ENCODE assay signal across 8 cellular contexts in the genomic region with DNA sequence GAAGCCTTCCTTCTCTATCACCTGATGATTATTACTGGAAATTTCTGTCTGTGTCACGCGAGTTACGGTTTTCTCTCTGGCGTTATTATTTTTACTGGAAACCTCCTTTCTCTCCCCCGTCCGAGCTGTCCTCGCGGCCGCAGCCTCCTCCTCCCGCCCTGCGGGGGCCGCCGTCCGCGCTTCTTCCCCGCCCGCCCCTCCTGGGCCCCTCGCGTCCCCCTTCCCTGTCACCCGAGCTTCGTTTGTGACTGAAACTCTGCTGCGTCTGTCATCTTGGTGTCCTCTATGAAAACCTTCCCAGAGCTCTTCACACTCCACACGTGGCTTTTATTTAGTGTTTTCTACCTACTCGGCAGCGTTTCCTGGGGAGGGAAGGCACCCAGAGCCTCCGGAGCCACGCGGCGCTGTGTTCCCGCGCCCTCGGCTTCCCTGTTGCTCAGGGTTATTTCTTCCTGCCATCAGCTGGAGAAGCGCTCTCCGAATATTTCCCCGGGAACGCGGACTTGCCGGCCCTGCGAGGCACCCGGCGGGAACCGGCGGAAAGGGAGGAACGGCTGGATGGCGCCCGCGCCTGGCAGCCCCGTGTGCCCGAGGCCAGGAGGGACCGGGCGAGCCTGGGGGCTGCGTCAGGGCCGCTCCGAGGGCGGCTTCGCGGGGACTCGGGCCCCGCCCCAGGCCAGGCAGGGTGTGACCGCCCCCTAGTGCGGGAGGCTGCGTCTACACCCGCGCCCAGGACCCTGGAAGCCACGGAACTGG. TPM values are rescaled to one million over a fixed set of nuclear protein-coding genes. Genes with fewer than 3 reads are reported as not detected.
DNase-seq lines count a peak whose midpoint lies in the region; ATAC-seq and TF ChIP-seq lines count a peak whose summit lies in the region.

No MANE protein-coding gene starts in this region.

- ATAC-seq in mucosa of descending colon, result peak; percentile 63
- ATAC-seq in GM21390 (IDR thresholded peaks at IDR 0.05; ENCODE audit: unreplicated experiment), result no peak

- WGBS in urinary bladder, result 5% methylated on average over 65 of the region's 65 CpGs

- no peak for DNase-seq in BJ (ENCODE audit: low read depth)
- peak; percentile 34 for DNase-seq in RWPE1 (ENCODE audit: low spot score)
- DNase-seq in epithelial cell of proximal tubule (ENCODE audit: low read depth), result no peak
- peak in 2 of 3 donors; percentile 25 to 39 for DNase-seq in mucosa of descending colon
- DNase-seq in NCI-H226, result no peak
- no peak for DNase-seq in NCI-H510A (lab: John Stamatoyannopoulos, UW)

- peak overlapping the region; percentile 34 for H3K4me3 ChIP-seq in BJ (ENCODE audit: low read depth, low read length)
- peak overlapping the region; percentile 41 for H3K4me3 ChIP-seq in epithelial cell of proximal tubule (ENCODE audit: low read depth, low read length)
- no peak overlapping the region for H3K4me3 ChIP-seq in mucosa of descending colon
- peak overlapping the region; percentile 23 for H3K4me3 ChIP-seq in urinary bladder (ENCODE audit: low read depth, low read length)

- no peaks in the 10 kb centered on the region for H3K9me3 ChIP-seq in mucosa of descending colon

- H3K4me1 ChIP-seq in mucosa of descending colon (ENCODE audit: low read depth) (peaks cover 10% of the 10 kb centered on the region), urinary bladder (ENCODE audit: insufficient read depth) (no peaks in the 10 kb centered on the region)

- peak; percentile 44 for TF ChIP-seq CTCF in BJ (IDR thresholded peaks at IDR 0.05; ENCODE audit: insufficient read depth, low read depth, low read length)
- peak; percentile 28; the same call in 1 of the 2 replicates for TF ChIP-seq CTCF in RWPE1 (conservative IDR thresholded peaks at IDR 0.05; ENCODE audit: low read depth)
- peak; percentile 24 for TF ChIP-seq CTCF in epithelial cell of proximal tubule (conservative IDR thresholded peaks at IDR 0.05; ENCODE audit: low read depth, low read length)
- no peak for TF ChIP-seq CTCF in mucosa of descending colon (IDR thresholded peaks at IDR 0.05)

- POLR2A ChIA-PET in BJ (lab: Charles Lee), result interaction anchor here (0.7 kb wide), 1 partner anchor 639 kb away, joined by 17 read pairs; no protein-coding TSS in a partner anchor
- POLR2A ChIA-PET in RWPE1 (lab: Yijun Ruan, JAX; ENCODE audit: low non-redundant PET), result no interaction called here

- no peak overlapping the region for H3K27ac ChIP-seq in RWPE1
- no peak overlapping the region for H3K27ac ChIP-seq in urinary bladder (ENCODE audit: low read depth)

- H3K27me3 ChIP-seq in BJ (ENCODE audit: control insufficient read depth, insufficient read depth, low read length), result peaks cover 3% of the 10 kb centered on the region

- CTCF ChIA-PET in BJ (lab: Yijun Ruan, JAX) (interaction anchor here (0.9 to 5.3 kb wide), 5 partner anchors 30 to 718 kb away, joined by 3 to 54 read pairs (median 5); no protein-coding TSS in a partner anchor), RWPE1 (lab: Yijun Ruan, JAX) (interaction anchor here (0.6 to 0.7 kb wide), 3 partner anchors 14 to 209 kb away, joined by 3 to 5 read pairs (median 4); no protein-coding TSS in a partner anchor)

- H3K36me3 ChIP-seq in BJ (ENCODE audit: control insufficient read depth, insufficient read depth, low read length) (no peaks in the 10 kb centered on the region; the same call in none of the 2 replicates), mucosa of descending colon (ENCODE audit: low read depth) (no peaks in the 10 kb centered on the region), urinary bladder (ENCODE audit: insufficient read depth) (no peaks in the 10 kb centered on the region)

- intact Hi-C loops in mucosa of descending colon (cut with DNase I, micrococcal nuclease), result loop anchor here in 1 of 2 donors (10.0 kb wide), 2 partner anchors 78 to 238 kb away; a partner anchor contains a TSS

RNA-seq across cellular contexts. Expression of a gene that starts 33.9 kb away (rescaled TPM):
- polyA plus RNA-seq in BJ (2011; rRNA removed) (20.4 and 23.1 TPM in 2 replicates), urinary bladder (1.6 TPM)
- polyA minus RNA-seq in BJ (2011; rRNA and poly(A)+ RNA removed), result 7.9 and 9.4 TPM in 2 replicates
- total RNA-seq in epithelial cell of proximal tubule (66.7 and 99.9 TPM in 2 replicates), mucosa of descending colon (1 to 10 TPM; 1.4 to 7.1 (median 2.1) TPM), urinary bladder (8.7 TPM)

RNA-seq across cellular contexts. Expression of a gene that starts 34.0 kb away (rescaled TPM):
- polyA plus RNA-seq in BJ (2011; rRNA removed) (10.8 and 12.3 TPM in 2 replicates), urinary bladder (27.6 TPM)
- polyA minus RNA-seq in BJ (2011; rRNA and poly(A)+ RNA removed), result 13.2 and 16.5 TPM in 2 replicates
- total RNA-seq in epithelial cell of proximal tubule (41.1 and 42.4 TPM in 2 replicates), mucosa of descending colon (10 to 100 TPM; 30.8 to 46.5 (median 36.7) TPM), urinary bladder (27.8 TPM)

Comparison
In these comparisons a context has a peak if more than half of its experiments do, and no peak if none do; other contexts are left out.
1. DNase-seq: peak in RWPE1 (single experiment) and mucosa of descending colon (2 of 3); none in BJ (single experiment), epithelial cell of proximal tubule (single experiment), NCI-H226 (single experiment) and NCI-H510A (single experiment).